In the genomic region with DNA sequence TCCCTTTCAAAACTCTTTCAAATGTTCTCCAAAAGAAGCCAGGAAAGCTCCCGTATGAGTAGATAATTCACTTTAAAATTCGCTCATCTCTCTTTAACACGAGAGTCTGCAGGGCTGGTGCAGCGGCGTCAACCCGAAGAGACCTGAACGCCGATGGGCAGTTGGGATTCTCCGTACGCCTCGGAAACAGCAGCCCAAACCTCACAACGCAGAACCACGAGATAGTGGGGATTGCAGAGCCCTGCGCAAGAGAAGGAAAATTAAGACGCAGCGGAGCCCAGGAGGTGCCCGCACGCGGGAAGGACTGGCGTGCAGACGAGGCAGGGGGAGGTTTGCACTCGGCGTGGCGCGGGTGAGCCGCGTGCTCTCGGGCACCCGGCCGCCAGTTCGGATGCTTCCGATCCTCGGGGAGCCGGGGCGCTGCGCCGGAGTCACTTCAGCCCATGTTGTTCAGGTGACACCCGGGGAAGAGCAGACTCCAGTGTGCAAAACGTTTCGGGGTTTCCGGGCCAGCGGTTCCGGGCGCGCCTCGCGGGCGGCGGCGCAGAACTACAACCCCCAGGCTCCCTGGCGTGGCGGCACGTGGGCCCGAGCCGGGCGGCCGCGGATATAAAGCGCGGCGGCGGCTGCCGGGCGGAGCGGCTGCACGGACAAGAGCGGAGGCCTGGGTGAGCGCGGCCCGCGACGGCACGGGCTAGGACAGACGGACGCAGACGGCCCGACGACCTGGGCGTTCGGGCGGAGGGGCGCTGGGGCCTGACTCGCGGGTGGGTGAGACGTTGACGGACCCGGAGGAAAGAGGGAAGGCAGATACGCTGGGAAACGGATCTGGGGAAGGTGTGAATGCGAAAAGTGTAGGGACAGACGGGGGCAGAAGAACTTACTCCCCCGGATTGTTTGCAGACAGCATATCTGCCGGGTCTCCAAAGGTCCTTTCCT, we compare ENCODE assay signal across 1 cellular context.
A peak's percentile ranks its signal among the peaks of the same experiment; 100 is the strongest.
TF ChIP-seq lines count a peak whose summit lies in the region.

A gene with protein sequence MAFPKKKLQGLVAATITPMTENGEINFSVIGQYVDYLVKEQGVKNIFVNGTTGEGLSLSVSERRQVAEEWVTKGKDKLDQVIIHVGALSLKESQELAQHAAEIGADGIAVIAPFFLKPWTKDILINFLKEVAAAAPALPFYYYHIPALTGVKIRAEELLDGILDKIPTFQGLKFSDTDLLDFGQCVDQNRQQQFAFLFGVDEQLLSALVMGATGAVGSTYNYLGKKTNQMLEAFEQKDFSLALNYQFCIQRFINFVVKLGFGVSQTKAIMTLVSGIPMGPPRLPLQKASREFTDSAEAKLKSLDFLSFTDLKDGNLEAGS (plus strand): TSS at position 636 of the 939 bp plus-strand sequence. CDS start 4,599 bp downstream, outside the sequence.

TF ChIP-seq in K562, 482 proteins besides CTCF, POLR2A, EP300 and RAD21 (continued from another document and continues in another):
- TF ChIP-seq MBD2 (IDR thresholded peaks at IDR 0.05; ENCODE audit: borderline replicate concordance, low read depth) (no peak), POU5F1 (IDR thresholded peaks at IDR 0.05; ENCODE audit: borderline replicate concordance, low read depth, low read length, partially characterized antibody) (no peak), BCL6 (CRISPR knock-in tag; IDR thresholded peaks at IDR 0.05) (peak; percentile 72; the same call in 1 of the 2 replicates), POLR2H (tag; IDR thresholded peaks at IDR 0.05; ENCODE audit: low read depth) (peak; percentile 91), NR3C1 (CRISPR knock-in tag; IDR thresholded peaks at IDR 0.05) (peak; percentile 94), TRIM24 (IDR thresholded peaks at IDR 0.05) (no peak; a peak in 1 of 4 replicates), ZNF778 (CRISPR knock-in tag; IDR thresholded peaks at IDR 0.05) (no peak), RCOR1 (IDR thresholded peaks at IDR 0.05; ENCODE audit: borderline replicate concordance in 1 of 2, low read depth in 2 of 2, low read length in 2 of 2) (peak in 1 of 2 experiments; percentile 7; a peak in 1 of 4 replicates), NCOA1 (IDR thresholded peaks at IDR 0.05; ENCODE audit: low read depth) (no peak), ELF1 (tag; IDR thresholded peaks at IDR 0.05) (peak; percentile 96), NR4A1 (CRISPR knock-in tag; IDR thresholded peaks at IDR 0.05) (peak; percentile 48; the same call in 1 of the 2 replicates), NR4A1 (tag; IDR thresholded peaks at IDR 0.05) (0 out of 2 replicates have a peak, but pooled peaks have one; percentile 62), KAT2B (IDR thresholded peaks at IDR 0.05; ENCODE audit: low read depth, low read length) (no peak), SREBF2 (CRISPR knock-in tag; IDR thresholded peaks at IDR 0.05) (no peak), RB1 (IDR thresholded peaks at IDR 0.05; ENCODE audit: low read depth) (peak; percentile 79), EHMT2 (IDR thresholded peaks at IDR 0.05) (no peak), GTF2A2 (tag; IDR thresholded peaks at IDR 0.05) (peak; percentile 93), PTBP1 (IDR thresholded peaks at IDR 0.05; ENCODE audit: low read depth, low read length) (no peak), FOS (IDR thresholded peaks at IDR 0.05; ENCODE audit: extremely low read depth, insufficient read length) (no peak), RBM39 (optimal IDR thresholded peaks at IDR 0.05; ENCODE audit: low read depth, low read length) (no peak), RFX7 (CRISPR knock-in tag; IDR thresholded peaks at IDR 0.05) (no peak), XRCC4 (IDR thresholded peaks at IDR 0.05; ENCODE audit: extremely low read depth, insufficient read depth, insufficient read length) (no peak)
- TF ChIP-seq, protein P1, sequence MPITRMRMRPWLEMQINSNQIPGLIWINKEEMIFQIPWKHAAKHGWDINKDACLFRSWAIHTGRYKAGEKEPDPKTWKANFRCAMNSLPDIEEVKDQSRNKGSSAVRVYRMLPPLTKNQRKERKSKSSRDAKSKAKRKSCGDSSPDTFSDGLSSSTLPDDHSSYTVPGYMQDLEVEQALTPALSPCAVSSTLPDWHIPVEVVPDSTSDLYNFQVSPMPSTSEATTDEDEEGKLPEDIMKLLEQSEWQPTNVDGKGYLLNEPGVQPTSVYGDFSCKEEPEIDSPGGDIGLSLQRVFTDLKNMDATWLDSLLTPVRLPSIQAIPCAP (CRISPR knock-in tag; IDR thresholded peaks at IDR 0.05; ENCODE audit: borderline replicate concordance) = peak; percentile 94; the same call in 1 of the 2 replicates
- TF ChIP-seq, protein P2, sequence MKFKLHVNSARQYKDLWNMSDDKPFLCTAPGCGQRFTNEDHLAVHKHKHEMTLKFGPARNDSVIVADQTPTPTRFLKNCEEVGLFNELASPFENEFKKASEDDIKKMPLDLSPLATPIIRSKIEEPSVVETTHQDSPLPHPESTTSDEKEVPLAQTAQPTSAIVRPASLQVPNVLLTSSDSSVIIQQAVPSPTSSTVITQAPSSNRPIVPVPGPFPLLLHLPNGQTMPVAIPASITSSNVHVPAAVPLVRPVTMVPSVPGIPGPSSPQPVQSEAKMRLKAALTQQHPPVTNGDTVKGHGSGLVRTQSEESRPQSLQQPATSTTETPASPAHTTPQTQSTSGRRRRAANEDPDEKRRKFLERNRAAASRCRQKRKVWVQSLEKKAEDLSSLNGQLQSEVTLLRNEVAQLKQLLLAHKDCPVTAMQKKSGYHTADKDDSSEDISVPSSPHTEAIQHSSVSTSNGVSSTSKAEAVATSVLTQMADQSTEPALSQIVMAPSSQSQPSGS (CRISPR knock-in tag; IDR thresholded peaks at IDR 0.05) = no peak
- TF ChIP-seq, protein P3, sequence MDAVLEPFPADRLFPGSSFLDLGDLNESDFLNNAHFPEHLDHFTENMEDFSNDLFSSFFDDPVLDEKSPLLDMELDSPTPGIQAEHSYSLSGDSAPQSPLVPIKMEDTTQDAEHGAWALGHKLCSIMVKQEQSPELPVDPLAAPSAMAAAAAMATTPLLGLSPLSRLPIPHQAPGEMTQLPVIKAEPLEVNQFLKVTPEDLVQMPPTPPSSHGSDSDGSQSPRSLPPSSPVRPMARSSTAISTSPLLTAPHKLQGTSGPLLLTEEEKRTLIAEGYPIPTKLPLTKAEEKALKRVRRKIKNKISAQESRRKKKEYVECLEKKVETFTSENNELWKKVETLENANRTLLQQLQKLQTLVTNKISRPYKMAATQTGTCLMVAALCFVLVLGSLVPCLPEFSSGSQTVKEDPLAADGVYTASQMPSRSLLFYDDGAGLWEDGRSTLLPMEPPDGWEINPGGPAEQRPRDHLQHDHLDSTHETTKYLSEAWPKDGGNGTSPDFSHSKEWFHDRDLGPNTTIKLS (IDR thresholded peaks at IDR 0.05; ENCODE audit: borderline replicate concordance, low read depth) = peak; percentile 90; the same call in 1 of the 2 replicates
- TF ChIP-seq, protein P4, sequence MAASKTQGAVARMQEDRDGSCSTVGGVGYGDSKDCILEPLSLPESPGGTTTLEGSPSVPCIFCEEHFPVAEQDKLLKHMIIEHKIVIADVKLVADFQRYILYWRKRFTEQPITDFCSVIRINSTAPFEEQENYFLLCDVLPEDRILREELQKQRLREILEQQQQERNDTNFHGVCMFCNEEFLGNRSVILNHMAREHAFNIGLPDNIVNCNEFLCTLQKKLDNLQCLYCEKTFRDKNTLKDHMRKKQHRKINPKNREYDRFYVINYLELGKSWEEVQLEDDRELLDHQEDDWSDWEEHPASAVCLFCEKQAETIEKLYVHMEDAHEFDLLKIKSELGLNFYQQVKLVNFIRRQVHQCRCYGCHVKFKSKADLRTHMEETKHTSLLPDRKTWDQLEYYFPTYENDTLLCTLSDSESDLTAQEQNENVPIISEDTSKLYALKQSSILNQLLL (CRISPR knock-in tag; IDR thresholded peaks at IDR 0.05; ENCODE audit: borderline replicate concordance) = no peak
- TF ChIP-seq, protein P5, sequence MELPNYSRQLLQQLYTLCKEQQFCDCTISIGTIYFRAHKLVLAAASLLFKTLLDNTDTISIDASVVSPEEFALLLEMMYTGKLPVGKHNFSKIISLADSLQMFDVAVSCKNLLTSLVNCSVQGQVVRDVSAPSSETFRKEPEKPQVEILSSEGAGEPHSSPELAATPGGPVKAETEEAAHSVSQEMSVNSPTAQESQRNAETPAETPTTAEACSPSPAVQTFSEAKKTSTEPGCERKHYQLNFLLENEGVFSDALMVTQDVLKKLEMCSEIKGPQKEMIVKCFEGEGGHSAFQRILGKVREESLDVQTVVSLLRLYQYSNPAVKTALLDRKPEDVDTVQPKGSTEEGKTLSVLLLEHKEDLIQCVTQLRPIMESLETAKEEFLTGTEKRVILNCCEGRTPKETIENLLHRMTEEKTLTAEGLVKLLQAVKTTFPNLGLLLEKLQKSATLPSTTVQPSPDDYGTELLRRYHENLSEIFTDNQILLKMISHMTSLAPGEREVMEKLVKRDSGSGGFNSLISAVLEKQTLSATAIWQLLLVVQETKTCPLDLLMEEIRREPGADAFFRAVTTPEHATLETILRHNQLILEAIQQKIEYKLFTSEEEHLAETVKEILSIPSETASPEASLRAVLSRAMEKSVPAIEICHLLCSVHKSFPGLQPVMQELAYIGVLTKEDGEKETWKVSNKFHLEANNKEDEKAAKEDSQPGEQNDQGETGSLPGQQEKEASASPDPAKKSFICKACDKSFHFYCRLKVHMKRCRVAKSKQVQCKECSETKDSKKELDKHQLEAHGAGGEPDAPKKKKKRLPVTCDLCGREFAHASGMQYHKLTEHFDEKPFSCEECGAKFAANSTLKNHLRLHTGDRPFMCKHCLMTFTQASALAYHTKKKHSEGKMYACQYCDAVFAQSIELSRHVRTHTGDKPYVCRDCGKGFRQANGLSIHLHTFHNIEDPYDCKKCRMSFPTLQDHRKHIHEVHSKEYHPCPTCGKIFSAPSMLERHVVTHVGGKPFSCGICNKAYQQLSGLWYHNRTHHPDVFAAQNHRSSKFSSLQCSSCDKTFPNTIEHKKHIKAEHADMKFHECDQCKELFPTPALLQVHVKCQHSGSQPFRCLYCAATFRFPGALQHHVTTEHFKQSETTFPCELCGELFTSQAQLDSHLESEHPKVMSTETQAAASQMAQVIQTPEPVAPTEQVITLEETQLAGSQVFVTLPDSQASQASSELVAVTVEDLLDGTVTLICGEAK (IDR thresholded peaks at IDR 0.05) = peak; percentile 70
- TF ChIP-seq, protein P5 (CRISPR knock-in tag; IDR thresholded peaks at IDR 0.05) = peak; percentile 44
- TF ChIP-seq, protein P6, sequence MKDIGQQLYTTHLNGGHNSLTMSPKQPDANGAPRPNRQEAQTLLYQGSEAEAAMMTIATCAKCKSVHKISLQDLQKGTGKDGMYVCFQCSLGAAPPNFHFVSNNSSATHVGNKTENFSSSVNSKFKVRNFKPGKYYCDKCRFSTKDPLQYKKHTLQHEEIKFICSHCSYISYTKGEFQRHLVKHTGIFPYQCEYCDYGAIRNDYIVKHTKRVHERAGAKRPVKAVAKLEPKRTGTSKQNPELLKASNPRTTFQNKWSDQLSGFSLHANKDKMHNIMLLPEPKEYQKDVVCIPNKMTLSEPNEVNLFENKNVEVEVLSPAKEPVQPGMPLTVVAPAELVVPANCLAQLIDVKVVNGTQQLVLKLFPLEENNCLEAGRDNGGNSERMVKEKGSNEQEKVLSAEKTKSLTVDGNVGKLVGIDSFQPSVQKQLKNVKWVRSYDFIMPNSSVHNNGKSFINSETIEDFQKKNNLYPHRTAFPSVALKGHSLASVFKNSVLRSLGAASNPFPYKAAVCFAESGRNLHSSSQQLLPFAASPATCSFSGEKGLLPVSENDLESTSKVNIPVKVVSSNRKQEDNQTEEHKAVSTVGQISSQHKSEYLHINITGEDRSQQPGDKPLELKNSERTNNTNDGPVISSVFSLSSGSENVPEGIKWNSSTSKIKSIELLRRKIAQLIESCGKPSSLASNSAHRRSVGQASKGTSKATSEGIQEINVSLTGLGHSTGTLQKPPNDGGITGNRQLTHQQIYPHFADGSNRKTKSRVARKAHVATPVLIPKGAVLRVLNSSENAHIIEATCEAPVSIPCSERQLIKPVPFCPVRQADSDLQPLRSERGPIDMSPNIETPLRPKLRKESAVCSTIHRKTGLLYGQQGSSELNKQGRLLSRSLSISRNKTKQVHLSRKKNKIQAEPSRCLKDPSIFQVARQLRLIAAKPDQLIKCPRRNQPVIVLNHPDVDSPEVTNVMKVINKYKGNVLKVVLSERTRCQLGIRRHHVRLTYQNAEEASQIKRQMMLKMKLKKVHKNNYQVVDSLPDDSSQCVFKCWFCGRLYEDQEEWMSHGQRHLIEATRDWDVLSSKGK (CRISPR knock-in tag; IDR thresholded peaks at IDR 0.05) = no peak
- TF ChIP-seq, protein P7, sequence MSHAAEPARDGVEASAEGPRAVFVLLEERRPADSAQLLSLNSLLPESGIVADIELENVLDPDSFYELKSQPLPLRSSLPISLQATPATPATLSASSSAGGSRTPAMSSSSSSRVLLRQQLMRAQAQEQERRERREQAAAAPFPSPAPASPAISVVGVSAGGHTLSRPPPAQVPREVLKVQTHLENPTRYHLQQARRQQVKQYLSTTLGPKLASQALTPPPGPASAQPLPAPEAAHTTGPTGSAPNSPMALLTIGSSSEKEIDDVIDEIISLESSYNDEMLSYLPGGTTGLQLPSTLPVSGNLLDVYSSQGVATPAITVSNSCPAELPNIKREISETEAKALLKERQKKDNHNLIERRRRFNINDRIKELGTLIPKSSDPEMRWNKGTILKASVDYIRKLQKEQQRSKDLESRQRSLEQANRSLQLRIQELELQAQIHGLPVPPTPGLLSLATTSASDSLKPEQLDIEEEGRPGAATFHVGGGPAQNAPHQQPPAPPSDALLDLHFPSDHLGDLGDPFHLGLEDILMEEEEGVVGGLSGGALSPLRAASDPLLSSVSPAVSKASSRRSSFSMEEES (CRISPR knock-in tag; IDR thresholded peaks at IDR 0.05) = peak; percentile 50
